ENCODE assay signal across 21 cellular contexts in genomic region chr14:106207316-106207715, GRCh38.
"Had no signal": no experiment of that assay in that cellular context is flagged by ENCODE, and none has a peak within 500 bp of the region (broad histone marks: within the 10 kb centered on the region; RNA-seq: fewer than 3 reads in every experiment).

No MANE protein-coding gene starts in this region.

- DNase-seq: dermis blood vessel endothelial cell; esophagus squamous epithelium; foreskin fibroblast; glutamatergic neuron; islet precursor cell; mammary epithelial cell; mucosa of descending colon; naive thymus-derived CD8-positive, alpha-beta T cell; psoas muscle; retina; spleen; stimulated activated CD4-positive, alpha-beta T cell treated with anti-CD3 and anti-CD28 coated beads, Interleukin-15, amount 100 ng/mL, for 24 hours; stimulated activated CD4-positive, alpha-beta T cell treated with anti-CD3 and anti-CD28 coated beads, Interleukin-1b, Interleukin-23, amount 100 ng/mL, for 48 hours; stimulated activated CD4-positive, alpha-beta T cell treated with anti-CD3 and anti-CD28 coated beads, Interleukin-4, amount 100 ng/mL, for 24 hours; stimulated activated naive B cell treated with anti-CD40 and anti-IgM and Interleukin-4, amounts not matched to agents 10 μg/mL and 1 μg/mL and 100 μg/mL, for 72 hours; stimulated activated naive CD8-positive, alpha-beta T cell treated with anti-CD3 and anti-CD28 coated beads, Interleukin-15, amount 100 ng/mL, for 72 hours had no signal

- H3K4me1 ChIP-seq: esophagus squamous epithelium, gastroesophageal sphincter, psoas muscle, spleen had no signal

- H3K4me3 Mint-ChIP-seq: naive thymus-derived CD8-positive, alpha-beta T cell; stimulated activated naive B cell treated with anti-CD40 and anti-IgM and Interleukin-4, amounts not matched to agents 10 μg/mL and 1 μg/mL and 100 μg/mL, for 72 hours; stimulated activated naive CD8-positive, alpha-beta T cell treated with anti-CD3 and anti-CD28 coated beads, Interleukin-15, amount 100 ng/mL, for 72 hours had no signal

- H3K27ac ChIP-seq: esophagus squamous epithelium, gastroesophageal sphincter, neutrophil, psoas muscle, spleen, thoracic aorta had no signal

- H3K36me3 Mint-ChIP-seq: naive thymus-derived CD8-positive, alpha-beta T cell; stimulated activated naive B cell treated with anti-CD40 and anti-IgM and Interleukin-4, amounts not matched to agents 10 μg/mL and 1 μg/mL and 100 μg/mL, for 72 hours had no signal

- H3K36me3 ChIP-seq: esophagus squamous epithelium, gastroesophageal sphincter, neutrophil, spleen, thoracic aorta had no signal

- H3K4me3 ChIP-seq: esophagus squamous epithelium, gastroesophageal sphincter, mucosa of descending colon, psoas muscle, spleen, thoracic aorta had no signal

- H3K9me3 ChIP-seq: esophagus squamous epithelium, gastroesophageal sphincter, mucosa of descending colon, neutrophil, psoas muscle, spleen, thoracic aorta had no signal

- H3K9me3 Mint-ChIP-seq: naive thymus-derived CD8-positive, alpha-beta T cell; stimulated activated naive B cell treated with anti-CD40 and anti-IgM and Interleukin-4, amounts not matched to agents 10 μg/mL and 1 μg/mL and 100 μg/mL, for 72 hours; stimulated activated naive CD8-positive, alpha-beta T cell treated with anti-CD3 and anti-CD28 coated beads, Interleukin-15, amount 100 ng/mL, for 72 hours had no signal

- H3K27ac Mint-ChIP-seq: naive thymus-derived CD8-positive, alpha-beta T cell; stimulated activated naive B cell treated with anti-CD40 and anti-IgM and Interleukin-4, amounts not matched to agents 10 μg/mL and 1 μg/mL and 100 μg/mL, for 72 hours had no signal

- ATAC-seq: gastroesophageal sphincter; left lobe of liver; mucosa of descending colon; naive thymus-derived CD8-positive, alpha-beta T cell; psoas muscle; sciatic nerve; stimulated activated naive B cell treated with anti-CD40 and anti-IgM and Interleukin-4, amounts not matched to agents 10 μg/mL and 1 μg/mL and 100 μg/mL, for 72 hours; stimulated activated naive CD8-positive, alpha-beta T cell treated with anti-CD3 and anti-CD28 coated beads, Interleukin-15, amount 100 ng/mL, for 72 hours had no signal
